Comparison of ENCODE assay signal across 9 cellular contexts in genomic region chr20:8602389-8603116, GRCh38.
A peak's percentile ranks its signal among the peaks of the same experiment; 100 is the strongest.
DNase-seq lines count a peak whose midpoint lies in the region; ATAC-seq, FAIRE-seq and TF ChIP-seq lines count a peak whose summit lies in the region.
"Had no signal": no experiment of that assay in that cellular context is flagged by ENCODE, and none has a peak within 500 bp of the region (broad histone marks: within the 10 kb centered on the region; RNA-seq: fewer than 3 reads in every experiment).

No MANE protein-coding gene starts in this region.

- no peaks in the 10 kb centered on the region for H3K36me3 Mint-ChIP-seq in activated CD4-positive, alpha-beta T cell treated with anti-CD3 and anti-CD28 coated beads, Interleukin-2, amount 10 ng/mL, durations not matched to agents 24 days and 14 days (ENCODE audit: low read depth)
- H3K36me3 Mint-ChIP-seq in activated CD8-positive, alpha-beta T cell treated with anti-CD3 and anti-CD28 coated beads, Interleukin-2, amount 10 ng/mL, durations not matched to agents 7 days and 5 days (ENCODE audit: low read depth) = no peaks in the 10 kb centered on the region

- in situ Hi-C loops in G401 (cut with HindIII; ENCODE audit: low sequenced_read_pairs) = no loop called here

- POLR2A ChIA-PET in activated CD8-positive, alpha-beta T cell treated with anti-CD3 and anti-CD28 coated beads, Interleukin-2, amount 10 ng/mL, durations not matched to agents 7 days and 5 days (lab: Charles Lee) = no interaction called here

- TF ChIP-seq CTCF in tibial nerve (IDR thresholded peaks at IDR 0.05) = no peak

- peak; percentile 71 for ATAC-seq in HG03039 (IDR thresholded peaks at IDR 0.05; ENCODE audit: unreplicated experiment)
- ATAC-seq in activated CD8-positive, alpha-beta T cell treated with anti-CD3 and anti-CD28 coated beads, Interleukin-2, amount 10 ng/mL, durations not matched to agents 7 days and 5 days = peak; percentile 36

- H3K9me3 ChIP-seq in muscle layer of colon (ENCODE audit: low read length) (no peaks in the 10 kb centered on the region), tibial nerve (peaks cover 0 to 3% (median 0%) of the 10 kb centered on the region in 4 donors)

- H3K27me3 ChIP-seq in muscle layer of colon (ENCODE audit: control insufficient read depth in 1 of 2, insufficient read depth in 2 of 2, low read length in 2 of 2) (no peaks in the 10 kb centered on the region), tibial nerve (no peaks in the 10 kb centered on the region)

- peaks cover 9% of the 10 kb centered on the region for H3K4me1 Mint-ChIP-seq in activated CD4-positive, alpha-beta T cell treated with anti-CD3 and anti-CD28 coated beads, Interleukin-2, amount 10 ng/mL, durations not matched to agents 24 days and 14 days
- H3K4me1 Mint-ChIP-seq in activated CD8-positive, alpha-beta T cell treated with anti-CD3 and anti-CD28 coated beads, Interleukin-2, amount 10 ng/mL, durations not matched to agents 7 days and 5 days (ENCODE audit: low read depth) = peaks cover 11% of the 10 kb centered on the region

- no peak for DNase-seq in activated CD4-positive, alpha-beta T cell treated with anti-CD3 and anti-CD28 coated beads, Interleukin-2, amount 10 ng/mL, durations not matched to agents 24 days and 14 days
- no peak for DNase-seq in activated CD4-positive, alpha-beta T cell treated with anti-CD3 and anti-CD28 coated beads, Interleukin-2, amount 50 U/mL, for 1 hour
- DNase-seq in activated CD8-positive, alpha-beta T cell treated with anti-CD3 and anti-CD28 coated beads, Interleukin-2, amount 10 ng/mL, durations not matched to agents 7 days and 5 days = no peak
- DNase-seq in RCC 7860 (ENCODE audit: low spot score) (no peak), G401 (ENCODE audit: low spot score) (no peak), tibial nerve (ENCODE audit: low spot score in 2 of 2) (no peak)

- no peak for TF ChIP-seq POLR2A in tibial nerve (IDR thresholded peaks at IDR 0.05)

- peak overlapping the region; percentile 64 for H3K4me3 Mint-ChIP-seq in activated CD4-positive, alpha-beta T cell treated with anti-CD3 and anti-CD28 coated beads, Interleukin-2, amount 10 ng/mL, durations not matched to agents 24 days and 14 days
- peak overlapping the region; percentile 64 for H3K4me3 Mint-ChIP-seq in activated CD8-positive, alpha-beta T cell treated with anti-CD3 and anti-CD28 coated beads, Interleukin-2, amount 10 ng/mL, durations not matched to agents 7 days and 5 days

- no peaks in the 10 kb centered on the region for H3K27me3 Mint-ChIP-seq in activated CD4-positive, alpha-beta T cell treated with anti-CD3 and anti-CD28 coated beads, Interleukin-2, amount 10 ng/mL, durations not matched to agents 24 days and 14 days
- H3K27me3 Mint-ChIP-seq in activated CD8-positive, alpha-beta T cell treated with anti-CD3 and anti-CD28 coated beads, Interleukin-2, amount 10 ng/mL, durations not matched to agents 7 days and 5 days (ENCODE audit: low read depth) = no peaks in the 10 kb centered on the region

- H3K27ac Mint-ChIP-seq in activated CD4-positive, alpha-beta T cell treated with anti-CD3 and anti-CD28 coated beads, Interleukin-2, amount 10 ng/mL, durations not matched to agents 24 days and 14 days = peak overlapping the region; percentile 66
- peak overlapping the region; percentile 76 for H3K27ac Mint-ChIP-seq in activated CD8-positive, alpha-beta T cell treated with anti-CD3 and anti-CD28 coated beads, Interleukin-2, amount 10 ng/mL, durations not matched to agents 7 days and 5 days

- intact Hi-C loops in activated CD4-positive, alpha-beta T cell treated with anti-CD3 and anti-CD28 coated beads, Interleukin-2, amount 10 ng/mL, durations not matched to agents 24 days and 14 days (cut with micrococcal nuclease) = no loop called here

- H3K27ac ChIP-seq in muscle layer of colon (ENCODE audit: low read depth, low read length) (peak overlapping the region; percentile 34), tibial nerve (peak overlapping the region in 2 of 4 donors; percentile 40 to 49)
- H3K27ac ChIP-seq: C4-2B had no signal

- CTCF ChIA-PET in activated CD8-positive, alpha-beta T cell treated with anti-CD3 and anti-CD28 coated beads, Interleukin-2, amount 10 ng/mL, durations not matched to agents 7 days and 5 days (lab: Charles Lee) = no interaction called here

- H3K9me3 Mint-ChIP-seq in activated CD4-positive, alpha-beta T cell treated with anti-CD3 and anti-CD28 coated beads, Interleukin-2, amount 10 ng/mL, durations not matched to agents 24 days and 14 days = peaks cover 10% of the 10 kb centered on the region
- no peaks in the 10 kb centered on the region for H3K9me3 Mint-ChIP-seq in activated CD8-positive, alpha-beta T cell treated with anti-CD3 and anti-CD28 coated beads, Interleukin-2, amount 10 ng/mL, durations not matched to agents 7 days and 5 days (ENCODE audit: insufficient read depth)

- 35 to 41% methylated on average over 3 of the region's 3 CpGs for WGBS in tibial nerve, 2 donors

- H3K9ac ChIP-seq in muscle layer of colon (ENCODE audit: low read length) = no peak overlapping the region

- H3K36me3 ChIP-seq in muscle layer of colon (ENCODE audit: insufficient read depth, low read length) (no peaks in the 10 kb centered on the region), tibial nerve (no peaks in the 10 kb centered on the region)

- H3K4me1 ChIP-seq in muscle layer of colon (ENCODE audit: insufficient read depth, low read length) (peaks cover 25% of the 10 kb centered on the region), tibial nerve (peaks cover 0 to 19% (median 6%) of the 10 kb centered on the region in 4 donors)

- H3K4me3 ChIP-seq in muscle layer of colon (ENCODE audit: low read depth in 1 of 2, low read length in 2 of 2) = peak overlapping the region; percentile 10 to 20
- peak overlapping the region in 1 of 4 donors; percentile 24 for H3K4me3 ChIP-seq in tibial nerve

- FAIRE-seq in RCC 7860 (lab: Jason Lieb, UNC) = no peak

- no peak for TF ChIP-seq EP300 in tibial nerve (IDR thresholded peaks at IDR 0.05)
